In the genomic region with DNA sequence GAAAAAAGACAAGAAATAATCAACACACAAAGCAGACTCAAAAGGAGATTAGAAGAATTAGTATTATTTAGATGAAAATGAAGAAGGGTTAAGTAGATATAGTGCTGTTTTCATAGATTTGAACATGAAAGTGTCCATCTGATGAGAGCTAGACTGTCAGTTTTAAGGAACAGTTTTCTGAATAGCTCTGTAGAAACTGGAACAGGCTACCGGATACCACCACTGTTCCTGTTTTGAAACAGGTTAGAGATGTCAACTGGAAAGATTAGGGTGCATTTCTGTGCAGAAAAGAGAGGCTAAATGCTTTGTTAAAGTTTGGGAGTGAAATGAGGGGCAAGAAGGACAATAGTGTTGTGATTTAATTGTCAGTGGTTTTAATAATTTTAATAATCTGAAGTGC, we compare ENCODE assay signal across 26 cellular contexts.
"Had no signal": no experiment of that assay in that cellular context is flagged by ENCODE, and none has a peak within 500 bp of the region (broad histone marks: within the 10 kb centered on the region; RNA-seq: fewer than 3 reads in every experiment).

No MANE protein-coding gene starts in this region.

- H3K4me1 ChIP-seq: colonic mucosa, esophagus squamous epithelium, gastrocnemius medialis, heart right ventricle, left lung, lower lobe of right lung had no signal

- FAIRE-seq: endometrium, islet of Langerhans, keratinocyte had no signal

- H3K27ac ChIP-seq: colonic mucosa, epithelial cell of prostate, esophagus squamous epithelium, gastrocnemius medialis, heart right ventricle, left lung, lower lobe of right lung had no signal

- ATAC-seq: effector memory CD8-positive, alpha-beta T cell; esophagus mucosa; gastrocnemius medialis; heart right ventricle; left cardiac atrium; left lung; left ventricle myocardium superior; lower lobe of right lung; naive thymus-derived CD4-positive, alpha-beta T cell had no signal

- H3K4me3 ChIP-seq: colonic mucosa, esophagus squamous epithelium, gastrocnemius medialis, heart right ventricle, left lung, lower lobe of right lung had no signal

- H3K27me3 ChIP-seq: colonic mucosa, esophagus squamous epithelium, gastrocnemius medialis, heart right ventricle, left lung had no signal

- DNase-seq: colonic mucosa; cortex of kidney; effector CD8-positive, alpha-beta T cell; effector memory CD8-positive, alpha-beta T cell; endodermal cell; erythroblast; esophagus squamous epithelium; foreskin fibroblast; foreskin melanocyte; gastrocnemius medialis; glutamatergic neuron; head of caudate nucleus; heart right ventricle; hippocampal formation; left cardiac atrium; left lung; left ventricle myocardium superior; lower lobe of right lung; mesendoderm; midbrain; naive thymus-derived CD4-positive, alpha-beta T cell had no signal

- H3K9me3 ChIP-seq: colonic mucosa, gastrocnemius medialis, left lung, lower lobe of right lung had no signal

- H3K36me3 ChIP-seq: colonic mucosa, esophagus squamous epithelium, gastrocnemius medialis, heart right ventricle, left lung, lower lobe of right lung had no signal
